Comparison of ENCODE assay signal across 16 cellular contexts in genomic region chr10:124537891-124538290, GRCh38.
"Had no signal": no experiment of that assay in that cellular context is flagged by ENCODE, and none has a peak within 500 bp of the region (broad histone marks: within the 10 kb centered on the region; RNA-seq: fewer than 3 reads in every experiment).

No MANE protein-coding gene starts in this region.

- H3K9me3 ChIP-seq: esophagus muscularis mucosa, gastrocnemius medialis, heart right ventricle, right atrium auricular region, thyroid gland had no signal

- H3K4me3 ChIP-seq: esophagus muscularis mucosa, gastrocnemius medialis, heart right ventricle, right atrium auricular region, thyroid gland had no signal

- ATAC-seq: effector memory CD8-positive, alpha-beta T cell; gastrocnemius medialis; heart right ventricle; naive thymus-derived CD8-positive, alpha-beta T cell had no signal

- H3K36me3 ChIP-seq: esophagus muscularis mucosa, gastrocnemius medialis, heart right ventricle, right atrium auricular region, thyroid gland had no signal

- H3K27me3 Mint-ChIP-seq: effector memory CD8-positive, alpha-beta T cell; naive thymus-derived CD8-positive, alpha-beta T cell; type B pancreatic cell had no signal

- H3K27ac Mint-ChIP-seq: dendritic cell treated with granulocyte-macrophage colony-stimulating factor and Interleukin-4, amounts not matched to agents 40 ng/mL and 50 ng/mL, for 4 days; effector memory CD8-positive, alpha-beta T cell; type B pancreatic cell had no signal

- H3K36me3 Mint-ChIP-seq: type B pancreatic cell had no signal

- H3K27ac ChIP-seq: epithelial cell of prostate, esophagus muscularis mucosa, gastrocnemius medialis, right atrium auricular region, thyroid gland had no signal

- H3K4me3 Mint-ChIP-seq: dendritic cell treated with granulocyte-macrophage colony-stimulating factor and Interleukin-4, amounts not matched to agents 40 ng/mL and 50 ng/mL, for 4 days; effector memory CD8-positive, alpha-beta T cell; naive thymus-derived CD8-positive, alpha-beta T cell; type B pancreatic cell had no signal

- DNase-seq: effector memory CD8-positive, alpha-beta T cell; gastrocnemius medialis; heart right ventricle; hypothalamus; kidney glomerular epithelial cell; mammary epithelial cell; naive thymus-derived CD8-positive, alpha-beta T cell; small intestine; stimulated activated CD4-positive, alpha-beta T cell treated with anti-CD3 and anti-CD28 coated beads, Interleukin-12 subunit alpha, Interleukin-12 subunit beta, amount 100 ng/mL, for 4 hours; stimulated activated naive CD4-positive, alpha-beta T cell treated with Interleukin-2 at 50 U/mL for 16 hours; thyroid gland had no signal

- H3K27me3 ChIP-seq: esophagus muscularis mucosa, gastrocnemius medialis, heart right ventricle, right atrium auricular region, thyroid gland had no signal

- H3K9me3 Mint-ChIP-seq: dendritic cell treated with granulocyte-macrophage colony-stimulating factor and Interleukin-4, amounts not matched to agents 40 ng/mL and 50 ng/mL, for 4 days; effector memory CD8-positive, alpha-beta T cell; naive thymus-derived CD8-positive, alpha-beta T cell; type B pancreatic cell had no signal
